27 cellular contexts compared by ENCODE assay signal in genomic region chr2:82476094-82476493, GRCh38.
"Had no signal": no experiment of that assay in that cellular context is flagged by ENCODE, and none has a peak within 500 bp of the region (broad histone marks: within the 10 kb centered on the region; RNA-seq: fewer than 3 reads in every experiment).

No MANE protein-coding gene starts in this region.

- FAIRE-seq: urothelium cell line had no signal

- H3K9me3 ChIP-seq: suprapubic skin, testis, thoracic aorta, thyroid gland, tibial artery, transverse colon, upper lobe of left lung, upper lobe of right lung, uterus, vagina had no signal

- H3K27me3 ChIP-seq: stomach, suprapubic skin, testis, thyroid gland, tibial artery, tibial nerve, transverse colon, upper lobe of left lung, upper lobe of right lung, uterus, vagina had no signal

- H3K27ac ChIP-seq: stomach, suprapubic skin, testis, thoracic aorta, thyroid gland, tibial artery, tibial nerve, transverse colon, upper lobe of left lung, upper lobe of right lung, uterus, vagina had no signal

- DNase-seq: stimulated activated CD4-positive, alpha-beta T cell treated with anti-CD3 and anti-CD28 coated beads, Interleukin-2, amount 100 ng/mL, for 48 hours; stimulated activated CD4-positive, alpha-beta T cell treated with anti-CD3 and anti-CD28 coated beads, Interleukin-4, amount 100 ng/mL, for 1 hour; stimulated activated CD4-positive, alpha-beta T cell treated with anti-CD3 and anti-CD28 coated beads, Interleukin-4, amount 100 ng/mL, for 24 hours; stimulated activated CD4-positive, alpha-beta T cell treated with anti-CD3 and anti-CD28 coated beads, Interleukin-4, amount 100 ng/mL, for 4 hours; stimulated activated CD8-positive, alpha-beta memory T cell treated with anti-CD3 and anti-CD28 coated beads, Interleukin-4, amount 100 ng/mL, for 48 hours; stimulated activated naive B cell treated with anti-CD40 and anti-IgM and Interleukin-4, amounts not matched to agents 10 μg/mL and 1 μg/mL and 100 μg/mL, for 72 hours; stimulated activated naive CD4-positive, alpha-beta T cell; stimulated activated naive CD4-positive, alpha-beta T cell treated with Interleukin-2 at 50 U/mL for 16 hours; stimulated activated naive CD8-positive, alpha-beta T cell treated with anti-CD3 and anti-CD28 coated beads, Interleukin-15, amount 100 ng/mL, for 72 hours; stimulated activated naive CD8-positive, alpha-beta T cell treated with anti-CD3 and anti-CD28 coated beads, Interleukin-15, Interleukin-2, amounts not matched to agents 100 U/mL and 50 U/mL, for 24 hours; stomach; substantia nigra; testis; thyroid gland; tibial artery; transverse colon; trophoblast cell; upper lobe of left lung; upper lobe of right lung; uterus had no signal

- H3K36me3 ChIP-seq: stomach, suprapubic skin, thoracic aorta, thyroid gland, tibial artery, tibial nerve, transverse colon, upper lobe of left lung, upper lobe of right lung, uterus, vagina had no signal

- H3K4me1 ChIP-seq: stomach, suprapubic skin, testis, thyroid gland, tibial artery, tibial nerve, upper lobe of left lung, upper lobe of right lung, uterus, vagina had no signal

- ATAC-seq: stimulated activated effector memory CD8-positive, alpha-beta T cell treated with anti-CD3 and anti-CD28 coated beads, Interleukin-12 subunit alpha, Interleukin-12 subunit beta, amount 100 ng/mL, for 72 hours; stimulated activated memory B cell treated with anti-CD40 and anti-IgM and Interleukin-4, amounts not matched to agents 10 μg/mL and 1 μg/mL and 100 μg/mL, for 72 hours; stimulated activated naive B cell treated with anti-CD40 and anti-IgM and Interleukin-4, amounts not matched to agents 10 μg/mL and 1 μg/mL and 100 μg/mL, for 72 hours; stimulated activated naive CD8-positive, alpha-beta T cell treated with anti-CD3 and anti-CD28 coated beads, Interleukin-15, amount 100 ng/mL, for 72 hours; stimulated activated naive CD8-positive, alpha-beta T cell treated with anti-CD3 and anti-CD28 coated beads, Interleukin-15, Interleukin-2, amounts not matched to agents 100 U/mL and 50 U/mL, for 24 hours; upper lobe of right lung had no signal

- H3K4me3 ChIP-seq: stomach, suprapubic skin, testis, thoracic aorta, thyroid gland, tibial artery, tibial nerve, transverse colon, upper lobe of left lung, upper lobe of right lung, uterus, vagina had no signal
